Comparison of ENCODE assay signal across 8 cellular contexts in genomic region chr6:31971993-31972708, GRCh38. TPM values are rescaled to one million over a fixed set of nuclear protein-coding genes. Genes with fewer than 3 reads are reported as not detected.
A peak's percentile ranks its signal among the peaks of the same experiment; 100 is the strongest.
DNase-seq lines count a peak whose midpoint lies in the region; ATAC-seq, FAIRE-seq and TF ChIP-seq lines count a peak whose summit lies in the region.

Gene DXO (minus strand): TSS chr6:31972138. CDS start chr6:31971675, 463 bp downstream.

- H4K20me1 ChIP-seq in OCI-LY7 (ENCODE audit: insufficient read depth, low read length) = no peaks in the 10 kb centered on the region

- no peak for FAIRE-seq in D721Med (lab: Jason Lieb, UNC)

- ATAC-seq in GM21526 (IDR thresholded peaks at IDR 0.05; ENCODE audit: low FRiP score, unreplicated experiment) = peak; percentile 68

- peak within 1 kb of the TSS; percentile 70 for H3K27ac ChIP-seq in OCI-LY7 (ENCODE audit: low read depth, low read length, poor library complexity, severe bottlenecking)

- no peak for TF ChIP-seq CTCF in D721Med (IDR thresholded peaks at IDR 0.05; ENCODE audit: insufficient read depth, missing control alignments)
- TF ChIP-seq CTCF in OCI-LY7 (conservative IDR thresholded peaks at IDR 0.05; ENCODE audit: low read length) = no peak

- H3K79me2 ChIP-seq in OCI-LY7 (ENCODE audit: insufficient read depth, low read depth, low read length) = peaks cover 18% of the 10 kb centered on the region; the same call in 1 of the 2 replicates

- POLR2A ChIA-PET in OCI-LY7 (lab: Charles Lee) = interaction anchor here (0.6 to 3.7 kb wide), 3 partner anchors 14 to 310 kb away, joined by 3 to 26 read pairs (median 4); partner anchors contain the start of genes NELFE and SKIC2

- DNase-seq in D721Med (ENCODE audit: insufficient read length, low spot score) (peak; percentile 94), HuH-7.5 (ENCODE audit: low spot score) (peak; percentile 96), OCI-LY7 (ENCODE audit: low spot score) (peak; percentile 99), activated T-cell treated with anti-CD3 and anti-CD28 coated beads for 24 hours (ENCODE audit: low read depth) (peak; percentile 94), epidermal melanocyte (ENCODE audit: insufficient read length, low spot score) (peak; percentile 100)
- peak; percentile 93 to 94 for DNase-seq in stimulated activated CD8-positive, alpha-beta memory T cell treated with anti-CD3 and anti-CD28 coated beads, Interleukin-4, amount 100 ng/mL, for 1 hour (ENCODE audit: low read depth in 2 of 2, low spot score in 1 of 2)

- H3K9me3 ChIP-seq in OCI-LY7 (ENCODE audit: low read length) (no peaks in the 10 kb centered on the region), mononuclear cell (ENCODE audit: low read depth, low read length) (no peaks in the 10 kb centered on the region)

- CTCF ChIA-PET in OCI-LY7 (lab: Charles Lee; ENCODE audit: unreplicated experiment) = interaction anchor here (0.6 to 1.0 kb wide), 2 partner anchors 49 to 82 kb away, joined by 3 to 4 read pairs; no protein-coding TSS in a partner anchor

- H3K9me2 ChIP-seq in OCI-LY7 (ENCODE audit: insufficient read depth, low read length) = no peaks in the 10 kb centered on the region

- H3K4me2 ChIP-seq in OCI-LY7 (ENCODE audit: low read length) = peak within 1 kb of the TSS; percentile 98

- H3K36me3 ChIP-seq in OCI-LY7 (ENCODE audit: insufficient read depth, low read length) = peaks cover 37% of the 10 kb centered on the region

- peaks cover 25% of the 10 kb centered on the region for H3K4me1 ChIP-seq in OCI-LY7 (ENCODE audit: insufficient read depth, low read length, poor library complexity, severe bottlenecking)
- peaks cover 25% of the 10 kb centered on the region for H3K4me1 ChIP-seq in mononuclear cell (ENCODE audit: insufficient read depth, low read length)

- no TSS peak for BruUV-seq in OCI-LY7 (replicated peaks; lab: Mats Ljungman, UMichigan)

- peak within 1 kb of the TSS; percentile 71; the same call in 1 of the 2 replicates for H2AFZ ChIP-seq in OCI-LY7 (ENCODE audit: low read length)

- intact Hi-C loops in OCI-LY7 (cut with micrococcal nuclease; ENCODE audit: unreplicated experiment) = loop anchor here (1.0 kb wide), 1 partner anchor 13 kb away; the partner anchor contains the start of gene SKIC2

- H3K4me3 ChIP-seq in OCI-LY7 (ENCODE audit: low read depth, low read length, poor library complexity, severe bottlenecking) (peak within 1 kb of the TSS; percentile 82), mononuclear cell (ENCODE audit: low read length) (peak within 1 kb of the TSS; percentile 77)

- H3K27me3 ChIP-seq in mononuclear cell (ENCODE audit: insufficient read depth, low read length) = no peaks in the 10 kb centered on the region

RNA-seq across cellular contexts. Expression of gene DXO, which starts in this region (rescaled TPM):
- total RNA-seq in OCI-LY7 (2014; rRNA removed; shearing (Covaris generic)) = 34.9 and 36.5 TPM in 2 replicates
- total RNA-seq in OCI-LY7 (2022) (17.5 and 28.0 TPM in 2 replicates), mononuclear cell (16.1 TPM)

Comparison
In these comparisons a context has a peak if more than half of its experiments do, and no peak if none do; other contexts are left out.
1. Peak in every context shown above with its lines: DNase-seq, ATAC-seq, H3K4me3 ChIP-seq and H3K27ac ChIP-seq.